9 cellular contexts compared by ENCODE assay signal in genomic region chr5:77935516-77936364, GRCh38.
A peak's percentile ranks its signal among the peaks of the same experiment; 100 is the strongest.
DNase-seq lines count a peak whose midpoint lies in the region; ATAC-seq and TF ChIP-seq lines count a peak whose summit lies in the region.
"Had no signal": no experiment of that assay in that cellular context is flagged by ENCODE, and none has a peak within 500 bp of the region (broad histone marks: within the 10 kb centered on the region; RNA-seq: fewer than 3 reads in every experiment).

No MANE protein-coding gene starts in this region.

- TF ChIP-seq POLR2A in uterus (IDR thresholded peaks at IDR 0.05), result no peak
- no peak for TF ChIP-seq POLR2A in tibial nerve (IDR thresholded peaks at IDR 0.05)

- H3K4me3 ChIP-seq in CD8-positive, alpha-beta T cell (ENCODE audit: low read depth, low read length), result no peak overlapping the region
- no peak overlapping the region for H3K4me3 ChIP-seq in uterus
- H3K4me3 ChIP-seq in tibial nerve, result no peak overlapping the region

- H3K27ac Mint-ChIP-seq in glutamatergic neuron (ENCODE audit: unreplicated experiment), result peak overlapping the region; percentile 14
- no peak overlapping the region for H3K27ac Mint-ChIP-seq in CD8-positive, alpha-beta T cell

- POLR2A ChIA-PET in CD8-positive, alpha-beta T cell (lab: Charles Lee), result no interaction called here

- no peaks in the 10 kb centered on the region for H3K27me3 Mint-ChIP-seq in glutamatergic neuron (ENCODE audit: unreplicated experiment)
- peaks cover 15% of the 10 kb centered on the region for H3K27me3 Mint-ChIP-seq in CD8-positive, alpha-beta T cell (ENCODE audit: low read depth)
- H3K27me3 Mint-ChIP-seq: IgD-negative memory B cell had no signal

- H3K4me1 ChIP-seq in CD8-positive, alpha-beta T cell (ENCODE audit: insufficient read depth, low read length), result no peaks in the 10 kb centered on the region
- H3K4me1 ChIP-seq in uterus, result no peaks in the 10 kb centered on the region
- H3K4me1 ChIP-seq in tibial nerve, result peaks cover 0 to 6% (median 2%) of the 10 kb centered on the region in 4 donors

- H3K9me3 ChIP-seq in CD8-positive, alpha-beta T cell (ENCODE audit: low read length), result no peaks in the 10 kb centered on the region
- no peaks in the 10 kb centered on the region for H3K9me3 ChIP-seq in uterus
- no peaks in the 10 kb centered on the region for H3K9me3 ChIP-seq in tibial nerve

- intact Hi-C loops in CD8-positive, alpha-beta T cell (cut with DNase I, micrococcal nuclease), result no loop called here
- intact Hi-C loops in uterus (cut with DNase I; ENCODE audit: low total_unique reads), result no loop called here

- CTCF ChIA-PET in CD8-positive, alpha-beta T cell (lab: Charles Lee), result no interaction called here

- peaks cover 1% of the 10 kb centered on the region for H3K9me3 Mint-ChIP-seq in glutamatergic neuron (ENCODE audit: unreplicated experiment)
- peaks cover 3% of the 10 kb centered on the region for H3K9me3 Mint-ChIP-seq in CD8-positive, alpha-beta T cell
- H3K9me3 Mint-ChIP-seq: IgD-negative memory B cell had no signal

- H3K4me3 Mint-ChIP-seq in glutamatergic neuron (ENCODE audit: unreplicated experiment), result no peak overlapping the region
- H3K4me3 Mint-ChIP-seq in CD8-positive, alpha-beta T cell, result no peak overlapping the region
- H3K4me3 Mint-ChIP-seq: IgD-negative memory B cell had no signal

- peak; percentile 20 for DNase-seq in GM13977 (ENCODE audit: low spot score)
- DNase-seq in RPMI8226, result peak; percentile 42
- DNase-seq in glutamatergic neuron, result no peak
- no peak for DNase-seq in activated CD4-positive, CD25-positive, alpha-beta regulatory T cell (lab: John Stamatoyannopoulos, UW)
- DNase-seq in CD8-positive, alpha-beta T cell, result no peak
- no peak for DNase-seq in uterus
- DNase-seq in tibial nerve (ENCODE audit: low spot score in 2 of 2), result no peak

- no peaks in the 10 kb centered on the region for H3K36me3 Mint-ChIP-seq in glutamatergic neuron (ENCODE audit: unreplicated experiment)
- H3K36me3 Mint-ChIP-seq in CD8-positive, alpha-beta T cell, result no peaks in the 10 kb centered on the region
- H3K36me3 Mint-ChIP-seq: IgD-negative memory B cell had no signal

- no peak for TF ChIP-seq EP300 in tibial nerve (IDR thresholded peaks at IDR 0.05)

- no peaks in the 10 kb centered on the region for H3K27me3 ChIP-seq in CD8-positive, alpha-beta T cell (ENCODE audit: insufficient read depth, low read length)
- H3K27me3 ChIP-seq in uterus (no peaks in the 10 kb centered on the region), tibial nerve (no peaks in the 10 kb centered on the region)

- no peak for TF ChIP-seq CTCF in GM13977 (IDR thresholded peaks at IDR 0.05; ENCODE audit: extremely low read depth, insufficient read depth, missing control alignments)
- TF ChIP-seq CTCF in glutamatergic neuron (IDR thresholded peaks at IDR 0.05; ENCODE audit: partially characterized antibody, unreplicated experiment), result no peak
- TF ChIP-seq CTCF in CD8-positive, alpha-beta T cell (IDR thresholded peaks at IDR 0.05), result no peak
- no peak for TF ChIP-seq CTCF in uterus (IDR thresholded peaks at IDR 0.05)
- no peak for TF ChIP-seq CTCF in tibial nerve (IDR thresholded peaks at IDR 0.05)

- in situ Hi-C loops in GM13977 (cut with MboI; ENCODE audit: low pct_unique_long_range_greater_than_20kb, low sequenced_read_pairs, unreplicated experiment), result no loop called here

- 57 to 65% methylated on average over 11 of the region's 11 CpGs for WGBS in tibial nerve, 2 donors

- H3K36me3 ChIP-seq in CD8-positive, alpha-beta T cell (ENCODE audit: insufficient read depth, low read length), result no peaks in the 10 kb centered on the region
- no peaks in the 10 kb centered on the region for H3K36me3 ChIP-seq in uterus
- no peaks in the 10 kb centered on the region for H3K36me3 ChIP-seq in tibial nerve

- no peak overlapping the region for H3K27ac ChIP-seq in CD8-positive, alpha-beta T cell (ENCODE audit: low read depth, low read length)
- H3K27ac ChIP-seq in uterus (no peak overlapping the region), tibial nerve (no peak overlapping the region)

- no peaks in the 10 kb centered on the region for H3K4me1 Mint-ChIP-seq in glutamatergic neuron (ENCODE audit: low read depth, unreplicated experiment)
- H3K4me1 Mint-ChIP-seq in CD8-positive, alpha-beta T cell (ENCODE audit: low read depth), result peaks cover 7% of the 10 kb centered on the region

- peak; percentile 47 for ATAC-seq in HG02623 (IDR thresholded peaks at IDR 0.05; ENCODE audit: unreplicated experiment)
- no peak for ATAC-seq in CD8-positive, alpha-beta T cell

Comparison
In these comparisons a context has a peak if more than half of its experiments do, and no peak if none do; other contexts are left out.
1. DNase-seq: peak in GM13977 (single experiment) and RPMI8226 (single experiment); none in glutamatergic neuron (single experiment), activated CD4-positive, CD25-positive, alpha-beta regulatory T cell (0 of 4), CD8-positive, alpha-beta T cell (0 of 7), uterus (0 of 2) and tibial nerve (0 of 2).